17 cellular contexts compared by ENCODE assay signal in genomic region chr9:93903886-93904648, GRCh38. TPM values are rescaled to one million over a fixed set of nuclear protein-coding genes. Genes with fewer than 3 reads are reported as not detected.
DNase-seq lines count a peak whose midpoint lies in the region; ATAC-seq, FAIRE-seq and TF ChIP-seq lines count a peak whose summit lies in the region.
"Had no signal": no experiment of that assay in that cellular context is flagged by ENCODE, and none has a peak within 500 bp of the region (broad histone marks: within the 10 kb centered on the region; RNA-seq: fewer than 3 reads in every experiment).

No MANE protein-coding gene starts in this region.

- WGBS in IMR-90 (ENCODE audit: extremely low coverage in 2 of 2, insufficient read length in 1 of 2), 2 experiments = 35% methylated on average over 6 of the region's 10 CpGs; no CpG with 5 or more reads in 1 of the 2 experiments
- WGBS in H1 (ENCODE audit: extremely low coverage in 1 of 2, insufficient coverage in 1 of 2, insufficient read length in 1 of 2, insufficient replicate concordance in 2 of 2, low coverage in 1 of 2, low lambda C conversion rate in 2 of 2, missing lambda C conversion rate in 1 of 2), 2 experiments = 86% methylated on average over 10 of the region's 10 CpGs; no CpG with 5 or more reads in 1 of the 2 experiments
- 82 to 87% (median 84%) methylated on average over 10 of the region's 10 CpGs for WGBS in spleen, 5 donors

- no peak for TF ChIP-seq CTCF in left ventricle myocardium inferior (IDR thresholded peaks at IDR 0.05; ENCODE audit: borderline replicate concordance)
- no peak for TF ChIP-seq CTCF in IMR-90 (conservative IDR thresholded peaks at IDR 0.05; ENCODE audit: low read depth, low read length)
- no peak for TF ChIP-seq CTCF in H1 (IDR thresholded peaks at IDR 0.05; ENCODE audit: control extremely low read depth in 1 of 3, insufficient read depth in 1 of 3, low read depth in 1 of 3, low read length in 3 of 3)
- no peak for TF ChIP-seq CTCF in spleen (IDR thresholded peaks at IDR 0.05 in 8 of 11, conservative IDR thresholded peaks at IDR 0.05 in 3 of 11)

- no peak for TF ChIP-seq POLR2A in IMR-90 (IDR thresholded peaks at IDR 0.05; ENCODE audit: low read depth, low read length)
- TF ChIP-seq POLR2A in H1 (IDR thresholded peaks at IDR 0.05; ENCODE audit: control extremely low read depth in 1 of 2, low read depth in 2 of 2, low read length in 2 of 2) = no peak
- no peak for TF ChIP-seq POLR2A in spleen (IDR thresholded peaks at IDR 0.05)

- no peaks in the 10 kb centered on the region for H3K79me2 ChIP-seq in H1 (ENCODE audit: control insufficient read depth in 1 of 2, insufficient read depth in 2 of 2, low read length in 2 of 2)

- H3K14ac ChIP-seq in IMR-90 (replicated peaks; ENCODE audit: low read depth, low read length) (no peak overlapping the region), H1 (ENCODE audit: insufficient read length) (no peak overlapping the region)

- H3K4ac ChIP-seq in IMR-90 (ENCODE audit: low read depth, low read length) = no peak overlapping the region
- H3K4ac ChIP-seq in H1 (replicated peaks; ENCODE audit: insufficient read length, low read depth, low read length) = no peak overlapping the region

- H3K23me2 ChIP-seq in H1 (ENCODE audit: low read depth, low read length) = no peaks in the 10 kb centered on the region

- no peak overlapping the region for H3K4me3 ChIP-seq in left ventricle myocardium inferior
- no peak overlapping the region for H3K4me3 ChIP-seq in IMR-90 (ENCODE audit: insufficient read depth, low read depth, low read length)
- no peak overlapping the region for H3K4me3 ChIP-seq in H1 (ENCODE audit: extremely low read depth in 1 of 4, insufficient read depth in 2 of 4, low read depth in 3 of 4, low read length in 4 of 4)
- no peak overlapping the region for H3K4me3 ChIP-seq in spleen
- H3K4me3 ChIP-seq: MG63 had no signal

- in situ Hi-C loops in IMR-90 (cut with MboI; ENCODE audit: low sequenced_read_pairs) = no loop called here

- H2AFZ ChIP-seq in IMR-90 (replicated peaks; ENCODE audit: low read length, poor library complexity) (no peak overlapping the region), H1 (ENCODE audit: low read length) (no peak overlapping the region)

- no peaks in the 10 kb centered on the region for H3K4me1 ChIP-seq in left ventricle myocardium inferior
- H3K4me1 ChIP-seq in IMR-90 (ENCODE audit: control insufficient read depth, insufficient read depth, low read length) = no peaks in the 10 kb centered on the region
- H3K4me1 ChIP-seq in H1 (replicated peaks in 1 of 4; ENCODE audit: control insufficient read depth in 3 of 4, insufficient read depth in 4 of 4, low read length in 3 of 4) = no peaks in the 10 kb centered on the region
- no peaks in the 10 kb centered on the region for H3K4me1 ChIP-seq in spleen

- H4K8ac ChIP-seq in IMR-90 (ENCODE audit: low read depth in 2 of 2, low read length in 2 of 2) (no peak overlapping the region), H1 (ENCODE audit: extremely low read depth, insufficient read depth, low read length) (peak overlapping the region; percentile 75; the same call in 1 of the 2 replicates)

- TF ChIP-seq RAD21 in IMR-90 (IDR thresholded peaks at IDR 0.05; ENCODE audit: low read length) (no peak), H1 (IDR thresholded peaks at IDR 0.05 in 1 of 2, conservative IDR thresholded peaks at IDR 0.05 in 1 of 2; ENCODE audit: low read depth in 2 of 2, low read length in 2 of 2) (no peak)

- H3K79me1 ChIP-seq in IMR-90 (ENCODE audit: low read depth in 1 of 2, low read length in 2 of 2) = no peaks in the 10 kb centered on the region
- H3K79me1 ChIP-seq in H1 (ENCODE audit: low read depth, low read length) = no peaks in the 10 kb centered on the region

- intact Hi-C loops in Right ventricle myocardium inferior (cut with DNase I) (no loop called here), left ventricle myocardium inferior (cut with micrococcal nuclease) (no loop called here), IMR-90 (cut with micrococcal nuclease) (no loop called here), spleen (cut with DNase I; ENCODE audit: low total_unique reads) (no loop called here)

- dilution Hi-C loops in IMR-90 (cut with HindIII; ENCODE audit: low sequenced_read_pairs, unreplicated experiment) = no loop called here

- POLR2A ChIA-PET in IMR-90 (lab: Charles Lee; ENCODE audit: unreplicated experiment) = no interaction called here
- POLR2A ChIA-PET in H1 (lab: Charles Lee; ENCODE audit: partially characterized antibody) = no interaction called here

- FAIRE-seq in H1 (lab: Jason Lieb, UNC) = no peak

- H4K5ac ChIP-seq in IMR-90 (ENCODE audit: low read depth, low read length) (no peak overlapping the region), H1 (ENCODE audit: insufficient read length, low read depth, low read length) (no peak overlapping the region)

- H2BK120ac ChIP-seq in IMR-90 (ENCODE audit: low read depth, low read length) (no peak overlapping the region), H1 (replicated peaks; ENCODE audit: low read depth, low read length) (no peak overlapping the region)

- H4K20me1 ChIP-seq in IMR-90 (ENCODE audit: insufficient read depth, low read length) (no peaks in the 10 kb centered on the region), H1 (replicated peaks in 1 of 2; ENCODE audit: control insufficient read depth in 1 of 2, insufficient read depth in 2 of 2, low read length in 2 of 2) (no peaks in the 10 kb centered on the region)

- no peak overlapping the region for H3K56ac ChIP-seq in IMR-90 (ENCODE audit: extremely low read depth, insufficient read depth, low read length)
- H3K56ac ChIP-seq in H1 (replicated peaks; ENCODE audit: insufficient read length, low read depth, low read length) = no peak overlapping the region

- CTCF ChIA-PET in IMR-90 (lab: Yijun Ruan, JAX) = no interaction called here
- CTCF ChIA-PET in H1 (lab: Charles Lee; ENCODE audit: partially characterized antibody) = interaction anchor here (0.6 to 1.0 kb wide), 2 partner anchors 37 to 88 kb away, joined by 3 read pairs; no protein-coding TSS in a partner anchor

- H3K18ac ChIP-seq in IMR-90 (ENCODE audit: low read depth, low read length) (no peak overlapping the region), H1 (ENCODE audit: extremely low read depth, low read length) (no peak overlapping the region)

- H2BK20ac ChIP-seq in IMR-90 (ENCODE audit: low read depth, low read length) (no peak overlapping the region), H1 (ENCODE audit: low read length) (no peak overlapping the region)

- ATAC-seq in Right ventricle myocardium inferior (no peak), IMR-90 (ENCODE audit: low read depth) (no peak)

- BruUV-seq in IMR-90 (replicated peaks; lab: Mats Ljungman, UMichigan) = no TSS peak

- H3K9ac ChIP-seq in IMR-90 (ENCODE audit: low read depth, low read length) (no peak overlapping the region), H1 (replicated peaks in 1 of 4; ENCODE audit: extremely low read depth in 1 of 4, low read depth in 3 of 4, low read length in 3 of 4) (no peak overlapping the region)

- no peak overlapping the region for H2AK5ac ChIP-seq in IMR-90 (ENCODE audit: low read depth, low read length)
- no peak overlapping the region for H2AK5ac ChIP-seq in H1 (ENCODE audit: low read depth, low read length)

- no peaks in the 10 kb centered on the region for H3K9me1 ChIP-seq in IMR-90 (ENCODE audit: insufficient read depth, low read length)

- no peak overlapping the region for H3K4me2 ChIP-seq in IMR-90 (ENCODE audit: low read depth, low read length)
- H3K4me2 ChIP-seq in H1 (ENCODE audit: insufficient read depth in 1 of 2, low read depth in 2 of 2, low read length in 2 of 2) = no peak overlapping the region

- H2BK12ac ChIP-seq in H1 (ENCODE audit: low read depth, low read length) = no peak overlapping the region

- H3K27me3 ChIP-seq in left ventricle myocardium inferior (ENCODE audit: low read depth) (peaks cover 56% of the 10 kb centered on the region), IMR-90 (ENCODE audit: control insufficient read depth, insufficient read depth, low read length) (peaks cover 2% of the 10 kb centered on the region; the same call in 1 of the 2 replicates), H1 (replicated peaks in 1 of 4; ENCODE audit: control insufficient read depth in 3 of 4, extremely low read depth in 1 of 4, insufficient read depth in 3 of 4, low read length in 3 of 4) (no peaks in the 10 kb centered on the region), spleen (replicated peaks in 1 of 7) (peaks cover 0 to 25% (median 8%) of the 10 kb centered on the region in 7 donors)
- H3K27me3 ChIP-seq: MG63 had no signal

- H2BK15ac ChIP-seq in IMR-90 (ENCODE audit: low read depth, low read length) (no peak overlapping the region), H1 (ENCODE audit: low read length) (no peak overlapping the region)

- H3K27ac ChIP-seq in left ventricle myocardium inferior (replicated peaks) (no peak overlapping the region), IMR-90 (ENCODE audit: insufficient read depth, low read length) (no peak overlapping the region), H1 (ENCODE audit: low read depth, low read length) (no peak overlapping the region), spleen (no peak overlapping the region)

- H3K36me3 ChIP-seq in left ventricle myocardium inferior (no peaks in the 10 kb centered on the region), IMR-90 (ENCODE audit: control insufficient read depth, insufficient read depth, low read length) (no peaks in the 10 kb centered on the region), H1 (ENCODE audit: control insufficient read depth in 2 of 4, insufficient read depth in 4 of 4, low read length in 3 of 4) (no peaks in the 10 kb centered on the region), spleen (no peaks in the 10 kb centered on the region)
- H3K36me3 ChIP-seq: MG63 had no signal

- H3K9me3 ChIP-seq in left ventricle myocardium inferior (replicated peaks) = no peaks in the 10 kb centered on the region
- no peaks in the 10 kb centered on the region for H3K9me3 ChIP-seq in IMR-90 (ENCODE audit: control insufficient read depth, insufficient read depth, low read length)
- no peaks in the 10 kb centered on the region for H3K9me3 ChIP-seq in H1 (ENCODE audit: insufficient read depth in 2 of 2, low read depth in 1 of 2, low read length in 1 of 2)
- H3K9me3 ChIP-seq in spleen = no peaks in the 10 kb centered on the region
- H3K9me3 ChIP-seq: MG63 had no signal

- no peak overlapping the region for H3K23ac ChIP-seq in IMR-90 (ENCODE audit: low read depth, low read length)
- no peak overlapping the region for H3K23ac ChIP-seq in H1 (ENCODE audit: insufficient read length)

- DNase-seq in Right ventricle myocardium inferior (ENCODE audit: missing footprints) (peak; percentile 41), left ventricle myocardium inferior (no peak), IMR-90 (no peak), H1 (ENCODE audit: low read depth in 1 of 2, low spot score in 2 of 2) (no peak), spleen (peak; percentile 64), D341Med (ENCODE audit: low spot score) (no peak), HK-2 (ENCODE audit: unreplicated experiment) (no peak)
- DNase-seq: ACHN, DMS53, GOT3, Karpas-422, MG63, NCI-H1092, NCI-H146, NCI-H2081, NCI-H510A treated with DMSO at 0.1 percent for 48 hours, SHP77 had no signal

- H2BK5ac ChIP-seq in IMR-90 (ENCODE audit: low read depth, low read length, poor library complexity, severe bottlenecking) (no peak overlapping the region), H1 (ENCODE audit: low read depth, low read length) (no peak overlapping the region)

- no peak for TF ChIP-seq EP300 in H1 (IDR thresholded peaks at IDR 0.05; ENCODE audit: borderline replicate concordance in 1 of 2, low read depth in 2 of 2, low read length in 2 of 2)

- H4K91ac ChIP-seq in IMR-90 (ENCODE audit: insufficient read depth, low read depth, low read length) (no peak overlapping the region), H1 (replicated peaks; ENCODE audit: insufficient read length, low read length) (no peak overlapping the region)

- peak overlapping the region; percentile 37 for H2AK9ac ChIP-seq in IMR-90 (replicated peaks; ENCODE audit: low read depth, low read length, poor library complexity)

RNA-seq across cellular contexts. Expression of gene BARX1, which starts 51.1 kb away (rescaled TPM):
- not detected for total RNA-seq in Right ventricle myocardium inferior
- total RNA-seq in left ventricle myocardium inferior = not detected
- not detected in 2 replicates for total RNA-seq in IMR-90 (2012; rRNA removed)
- not detected in 2 replicates for polyA plus RNA-seq in IMR-90 (2012; rRNA removed)
- polyA plus RNA-seq in IMR-90 (2012; cell fraction: cytosol; rRNA removed) = 0.03 TPM in 1 of 2 replicates, not detected in the other
- not detected in 2 replicates for polyA plus RNA-seq in IMR-90 (2012; cell fraction: nucleus; rRNA removed; ENCODE audit: low replicate concordance)
- total RNA-seq in H1 (2021; fragmentation: NEBNext Ultra II Directional; extraction: Animal tissue kit (Norgen Biotek cat#: 25700)) = 2.1 and 2.6 TPM in 2 replicates
- 0.79 and 1.3 TPM in 2 replicates for polyA plus RNA-seq in H1 (2011; rRNA removed)
- 1.00 TPM for polyA plus RNA-seq in H1 (2011; cell fraction: cytosol; rRNA removed)
- 1.4 TPM for polyA plus RNA-seq in H1 (2011; cell fraction: nucleus; rRNA removed)
- polyA plus RNA-seq in H1 (2012, experiment 1 of 2) = 0.68 to 0.87 TPM (median 0.76 TPM) in 4 replicates
- polyA plus RNA-seq in H1 (2012, experiment 2 of 2) = 0.92 TPM
- polyA plus RNA-seq in H1 (2013, experiment 1 of 2) = 2.3 TPM
- 2.3 TPM for polyA plus RNA-seq in H1 (2013, experiment 2 of 2)
- polyA minus RNA-seq in H1 (2011; rRNA and poly(A)+ RNA removed) = 0.22 TPM in 1 of 2 replicates, not detected in the other
- not detected for polyA minus RNA-seq in H1 (2011; cell fraction: cytosol; rRNA and poly(A)+ RNA removed)
- polyA minus RNA-seq in H1 (2011; cell fraction: nucleus; rRNA and poly(A)+ RNA removed) = not detected
- not detected for total RNA-seq in spleen
- under 1 TPM in 2 of 3 donors, not detected in 1; 0.07 to 0.21 TPM for polyA plus RNA-seq in spleen

Comparison
In these comparisons a context has a peak if more than half of its experiments do, and no peak if none do; other contexts are left out.
1. DNase-seq: peak in Right ventricle myocardium inferior (single experiment) and spleen (single experiment); none in left ventricle myocardium inferior (single experiment), IMR-90 (single experiment), H1 (0 of 2), D341Med (single experiment) and HK-2 (single experiment).